Comparison of ENCODE assay signal across 22 cellular contexts in genomic region chr7:111259991-111260390, GRCh38.
A peak's percentile ranks its signal among the peaks of the same experiment; 100 is the strongest.
DNase-seq lines count a peak whose midpoint lies in the region; ATAC-seq, FAIRE-seq and TF ChIP-seq lines count a peak whose summit lies in the region.
"Had no signal": no experiment of that assay in that cellular context is flagged by ENCODE, and none has a peak within 500 bp of the region (broad histone marks: within the 10 kb centered on the region; RNA-seq: fewer than 3 reads in every experiment).

No MANE protein-coding gene starts in this region.

- H3K79me2 ChIP-seq in K562 (ENCODE audit: control insufficient read depth, insufficient read depth, low read length) = no peaks in the 10 kb centered on the region; the same call in 2 of the 3 replicates

- TF ChIP-seq RAD21 in IMR-90 (IDR thresholded peaks at IDR 0.05; ENCODE audit: low read length) = no peak
- TF ChIP-seq RAD21 in K562 (CRISPR knock-in tag; conservative IDR thresholded peaks at IDR 0.05 in 1 of 2, IDR thresholded peaks at IDR 0.05 in 1 of 2) = no peak

- no peak overlapping the region for H3K9ac ChIP-seq in IMR-90 (ENCODE audit: low read depth, low read length)
- H3K9ac ChIP-seq in K562 (ENCODE audit: insufficient read depth in 1 of 2, low read depth in 2 of 2, low read length in 2 of 2) = no peak overlapping the region
- H3K9ac ChIP-seq: BLaER1 treated with 17β-estradiol and CSF1 and Interleukin-3, amounts not matched to agents 10 nM and 100 nM had no signal

- H2BK15ac ChIP-seq in IMR-90 (ENCODE audit: low read depth, low read length) = no peak overlapping the region

- in situ Hi-C loops in IMR-90 (cut with MboI; ENCODE audit: low sequenced_read_pairs) (no loop called here), K562 (cut with MboI) (no loop called here)

- no peak for FAIRE-seq in K562 (lab: Jason Lieb, UNC)
- FAIRE-seq: A549, G401.6, GM12892 had no signal

- CTCF ChIA-PET in IMR-90 (lab: Yijun Ruan, JAX) = no interaction called here
- CTCF ChIA-PET in K562 (lab: Yijun Ruan, JAX; ENCODE audit: low intra/inter-chr PET ratio) = no interaction called here

- H3K27ac ChIP-seq in IMR-90 (ENCODE audit: insufficient read depth, low read length) (no peak overlapping the region), K562 (ENCODE audit: extremely low read depth, low read depth, low read length) (no peak overlapping the region)
- H3K27ac ChIP-seq: A549; BLaER1 treated with 17β-estradiol and CSF1 and Interleukin-3, amounts not matched to agents 10 nM and 100 nM had no signal

- no peak overlapping the region for H2BK20ac ChIP-seq in IMR-90 (ENCODE audit: low read depth, low read length)

- H4K5ac ChIP-seq in IMR-90 (ENCODE audit: low read depth, low read length) = no peak overlapping the region

- BruUV-seq in IMR-90 (replicated peaks; lab: Mats Ljungman, UMichigan) (no TSS peak), K562 (replicated peaks; lab: Mats Ljungman, UMichigan) (no TSS peak)

- no peak overlapping the region for H3K4me3 ChIP-seq in IMR-90 (ENCODE audit: insufficient read depth, low read depth, low read length)
- no peak overlapping the region for H3K4me3 ChIP-seq in K562
- H3K4me3 ChIP-seq: A549; BLaER1 treated with 17β-estradiol and CSF1 and Interleukin-3, amounts not matched to agents 10 nM and 100 nM had no signal

- POLR2A ChIA-PET in IMR-90 (lab: Charles Lee; ENCODE audit: unreplicated experiment) (no interaction called here), K562 (lab: Yijun Ruan, JAX) (no interaction called here)

- no CpG with 5 or more reads among the region's 4 CpGs for WGBS in IMR-90 (ENCODE audit: extremely low coverage in 2 of 2, insufficient read length in 1 of 2), 2 experiments
- 82% methylated on average over 4 of the region's 4 CpGs for WGBS in K562 (ENCODE audit: insufficient coverage, low coverage, missing lambda C conversion rate)

- no peak overlapping the region for H3K14ac ChIP-seq in IMR-90 (replicated peaks; ENCODE audit: low read depth, low read length)

- H3K9me1 ChIP-seq in IMR-90 (ENCODE audit: insufficient read depth, low read length) (no peaks in the 10 kb centered on the region), K562 (ENCODE audit: control insufficient read depth, insufficient read depth, low read length) (no peaks in the 10 kb centered on the region)

- H2AFZ ChIP-seq in IMR-90 (replicated peaks; ENCODE audit: low read length, poor library complexity) (no peak overlapping the region), K562 (ENCODE audit: low read depth, low read length) (no peak overlapping the region)

- H3K18ac ChIP-seq in IMR-90 (ENCODE audit: low read depth, low read length) = no peak overlapping the region

- no peak overlapping the region for H2AK5ac ChIP-seq in IMR-90 (ENCODE audit: low read depth, low read length)

- no peak overlapping the region for H4K8ac ChIP-seq in IMR-90 (ENCODE audit: low read depth in 2 of 2, low read length in 2 of 2)

- no peak for TF ChIP-seq EP300 in K562 (IDR thresholded peaks at IDR 0.05; ENCODE audit: low read length)

- no peak overlapping the region for H2BK120ac ChIP-seq in IMR-90 (ENCODE audit: low read depth, low read length)

- H3K4ac ChIP-seq in IMR-90 (ENCODE audit: low read depth, low read length) = no peak overlapping the region

- DNase-seq in H4 (ENCODE audit: low spot score) (peak; percentile 33), IMR-90 (no peak), K562 (ENCODE audit: extremely low read depth in 1 of 4, low spot score in 3 of 4) (no peak), SHP77 treated with DMSO at 0.1 percent for 48 hours (lab: John Stamatoyannopoulos, UW) (no peak), NCI-H82 treated with DMSO at 0.1 percent for 48 hours (lab: John Stamatoyannopoulos, UW; ENCODE audit: unreplicated experiment) (no peak)
- no peak for DNase-seq in activated CD4-positive, alpha-beta T cell treated with anti-CD3 and anti-CD28 coated beads for 1 hour
- DNase-seq: 8988T; ACHN; AML-193; BE2C; Calu3; CD4-positive, alpha-beta memory T cell; COR-L47; DMS153; DND-41; GOT3; H9 had no signal

- no peak for TF ChIP-seq CTCF in IMR-90 (conservative IDR thresholded peaks at IDR 0.05; ENCODE audit: low read depth, low read length)
- no peak for TF ChIP-seq CTCF in K562 (IDR thresholded peaks at IDR 0.05 in 2 of 3, conservative IDR thresholded peaks at IDR 0.05 in 1 of 3; ENCODE audit: insufficient read depth in 2 of 3, low read depth in 1 of 3, low read length in 3 of 3)

- no peak for ATAC-seq in IMR-90 (ENCODE audit: low read depth)
- no peak for ATAC-seq in K562
- ATAC-seq: A549, HCT116 had no signal

- no peak overlapping the region for H4K91ac ChIP-seq in IMR-90 (ENCODE audit: insufficient read depth, low read depth, low read length)

- intact Hi-C loops in IMR-90 (cut with micrococcal nuclease) = no loop called here
- intact Hi-C loops in K562 (cut with micrococcal nuclease) = no loop called here

- no peaks in the 10 kb centered on the region for H3K36me3 ChIP-seq in IMR-90 (ENCODE audit: control insufficient read depth, insufficient read depth, low read length)
- H3K36me3 ChIP-seq in K562 (ENCODE audit: control insufficient read depth, insufficient read depth, low read length) = no peaks in the 10 kb centered on the region
- H3K36me3 ChIP-seq: BE2C; BLaER1 treated with 17β-estradiol and CSF1 and Interleukin-3, amounts not matched to agents 10 nM and 100 nM had no signal

- H3K9me3 ChIP-seq in IMR-90 (ENCODE audit: control insufficient read depth, insufficient read depth, low read length) = no peaks in the 10 kb centered on the region
- H3K9me3 ChIP-seq in K562 (replicated peaks; ENCODE audit: control insufficient read depth, insufficient read depth, low read depth, low read length) = no peaks in the 10 kb centered on the region
- H3K9me3 ChIP-seq: A549; BE2C; BLaER1 treated with 17β-estradiol and CSF1 and Interleukin-3, amounts not matched to agents 10 nM and 100 nM had no signal

- H3K4me1 ChIP-seq in IMR-90 (ENCODE audit: control insufficient read depth, insufficient read depth, low read length) (no peaks in the 10 kb centered on the region), K562 (replicated peaks in 1 of 2; ENCODE audit: control insufficient read depth in 2 of 2, insufficient read depth in 2 of 2, low read length in 2 of 2) (peaks cover 0 to 5% of the 10 kb centered on the region in 2 experiments; a peak in 2 of 5 replicates)
- H3K4me1 ChIP-seq: BLaER1 treated with 17β-estradiol and CSF1 and Interleukin-3, amounts not matched to agents 10 nM and 100 nM had no signal

- no peaks in the 10 kb centered on the region for H3K79me1 ChIP-seq in IMR-90 (ENCODE audit: low read depth in 1 of 2, low read length in 2 of 2)

- no peaks in the 10 kb centered on the region for H3K27me3 ChIP-seq in IMR-90 (ENCODE audit: control insufficient read depth, insufficient read depth, low read length)
- H3K27me3 ChIP-seq in K562 (ENCODE audit: control insufficient read depth in 2 of 2, insufficient read depth in 2 of 2, low read length in 2 of 2) = no peaks in the 10 kb centered on the region
- H3K27me3 ChIP-seq: BE2C; BLaER1 treated with 17β-estradiol and CSF1 and Interleukin-3, amounts not matched to agents 10 nM and 100 nM had no signal

- H3K56ac ChIP-seq in IMR-90 (ENCODE audit: extremely low read depth, insufficient read depth, low read length) = no peak overlapping the region

- TF ChIP-seq POLR2A in IMR-90 (IDR thresholded peaks at IDR 0.05; ENCODE audit: low read depth, low read length) (no peak), K562 (conservative IDR thresholded peaks at IDR 0.05) (no peak)

- no peak overlapping the region for H3K4me2 ChIP-seq in IMR-90 (ENCODE audit: low read depth, low read length)
- no peak overlapping the region for H3K4me2 ChIP-seq in K562 (ENCODE audit: insufficient read depth, low read length)
- H3K4me2 ChIP-seq: A549; BLaER1 treated with 17β-estradiol and CSF1 and Interleukin-3, amounts not matched to agents 10 nM and 100 nM had no signal

- no peak overlapping the region for H3K23ac ChIP-seq in IMR-90 (ENCODE audit: low read depth, low read length)

- dilution Hi-C loops in IMR-90 (cut with HindIII; ENCODE audit: low sequenced_read_pairs, unreplicated experiment) = no loop called here

- H2BK5ac ChIP-seq in IMR-90 (ENCODE audit: low read depth, low read length, poor library complexity, severe bottlenecking) = no peak overlapping the region

- no peak overlapping the region for H2AK9ac ChIP-seq in IMR-90 (replicated peaks; ENCODE audit: low read depth, low read length, poor library complexity)

- H4K20me1 ChIP-seq in IMR-90 (ENCODE audit: insufficient read depth, low read length) (no peaks in the 10 kb centered on the region), K562 (replicated peaks; ENCODE audit: control insufficient read depth, insufficient read depth, low read length) (no peaks in the 10 kb centered on the region)
- H4K20me1 ChIP-seq: BLaER1 treated with 17β-estradiol and CSF1 and Interleukin-3, amounts not matched to agents 10 nM and 100 nM had no signal

TF ChIP-seq in IMR-90, 13 proteins besides CTCF, POLR2A, EP300 and RAD21:
- TF ChIP-seq CEBPB (IDR thresholded peaks at IDR 0.05; ENCODE audit: low read depth, low read length) (peak; percentile 71), MAFK (IDR thresholded peaks at IDR 0.05; ENCODE audit: low read depth, low read length) (no peak)

TF ChIP-seq in K562, 482 proteins besides CTCF, POLR2A, EP300 and RAD21:
- TF ChIP-seq TRIM24 (IDR thresholded peaks at IDR 0.05) = 0 out of 4 replicates have a peak, but pooled peaks have one; percentile 26 to 28
- peak; percentile 95 for TF ChIP-seq CEBPB (tag; IDR thresholded peaks at IDR 0.05)
- TF ChIP-seq PML (IDR thresholded peaks at IDR 0.05; ENCODE audit: low read length) = no peak
- TF ChIP-seq KDM2B (CRISPR knock-in tag; IDR thresholded peaks at IDR 0.05) = no peak
- TF ChIP-seq CEBPG (CRISPR knock-in tag; IDR thresholded peaks at IDR 0.05) = no peak
- peak in 1 of 2 experiments; percentile 72; a peak in 2 of 4 replicates for TF ChIP-seq CEBPG (tag; conservative IDR thresholded peaks at IDR 0.05 in 1 of 2, IDR thresholded peaks at IDR 0.05 in 1 of 2)
- TF ChIP-seq, protein P1, sequence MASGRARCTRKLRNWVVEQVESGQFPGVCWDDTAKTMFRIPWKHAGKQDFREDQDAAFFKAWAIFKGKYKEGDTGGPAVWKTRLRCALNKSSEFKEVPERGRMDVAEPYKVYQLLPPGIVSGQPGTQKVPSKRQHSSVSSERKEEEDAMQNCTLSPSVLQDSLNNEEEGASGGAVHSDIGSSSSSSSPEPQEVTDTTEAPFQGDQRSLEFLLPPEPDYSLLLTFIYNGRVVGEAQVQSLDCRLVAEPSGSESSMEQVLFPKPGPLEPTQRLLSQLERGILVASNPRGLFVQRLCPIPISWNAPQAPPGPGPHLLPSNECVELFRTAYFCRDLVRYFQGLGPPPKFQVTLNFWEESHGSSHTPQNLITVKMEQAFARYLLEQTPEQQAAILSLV (tag; IDR thresholded peaks at IDR 0.05) = 0 out of 2 replicates have a peak, but pooled peaks have one; percentile 14
- TF ChIP-seq SLC30A9 (CRISPR knock-in tag; IDR thresholded peaks at IDR 0.05) = no peak
